29 cellular contexts compared by ENCODE assay signal in the genomic region with DNA sequence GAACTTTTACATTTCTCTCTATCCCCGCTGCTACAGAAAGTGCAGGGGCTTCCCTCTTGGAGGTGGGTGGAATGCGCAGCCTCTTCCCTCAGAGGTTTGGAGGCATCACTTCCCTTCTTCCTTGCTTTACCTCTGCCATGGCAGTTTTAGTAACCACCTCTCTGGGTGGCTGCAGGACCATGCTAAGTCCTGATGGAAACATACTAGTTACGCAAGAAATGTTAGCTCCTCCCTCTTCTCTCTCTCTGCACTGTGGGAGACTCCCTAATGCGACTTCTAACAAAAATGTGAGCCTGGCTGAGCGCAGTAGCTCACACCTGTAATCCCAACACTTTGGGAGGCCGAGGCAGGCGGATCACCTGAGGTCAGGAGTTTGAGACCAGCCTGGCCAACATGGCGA.
"Had no signal": no experiment of that assay in that cellular context is flagged by ENCODE, and none has a peak within 500 bp of the region (broad histone marks: within the 10 kb centered on the region; RNA-seq: fewer than 3 reads in every experiment).

No MANE protein-coding gene starts in this region.

- H3K27ac Mint-ChIP-seq: activated CD4-positive, alpha-beta memory T cell treated with anti-CD3 and anti-CD28 coated beads, Interleukin-2, amount 10 ng/mL, durations not matched to agents 7 days and 5 days; activated CD4-positive, alpha-beta T cell treated with anti-CD3 and anti-CD28 coated beads, Interleukin-2, amount 10 ng/mL, durations not matched to agents 7 days and 5 days; activated naive CD4-positive, alpha-beta T cell treated with anti-CD3 and anti-CD28 coated beads, Interleukin-2, amount 50 U/mL, for 24 hours; activated naive CD8-positive, alpha-beta T cell treated with anti-CD3 and anti-CD28 coated beads, Interleukin-2, amount 50 U/mL, for 24 hours; activated T-helper 2 cell treated with anti-CD3 and anti-CD28 coated beads, Interferon-gamma antibody, Interleukin-2, Interleukin-4, amounts not matched to agents 10 μg/mL and 5 μg/mL and 100 μg/mL, durations not matched to agents 14 hours and 24 hours and 36 hours; endodermal cell; nephron; progenitor cell of endocrine pancreas; T-helper 2 cell treated with Interferon-gamma antibody and Interleukin-4, amounts not matched to agents 5 μg/mL and 100 μg/mL, for 36 hours had no signal

- H3K4me3 ChIP-seq: heart right ventricle, left lung, lower lobe of right lung, ovary, skin epidermis, upper lobe of left lung, vagina had no signal

- H3K4me1 ChIP-seq: heart right ventricle, left lung, lower lobe of right lung, upper lobe of left lung, vagina had no signal

- H3K9me3 ChIP-seq: heart right ventricle, left lung, lower lobe of right lung, ovary, upper lobe of left lung, vagina had no signal

- H3K27me3 ChIP-seq: left lung, ovary, upper lobe of left lung, vagina had no signal

- ATAC-seq: activated naive CD8-positive, alpha-beta T cell treated with anti-CD3 and anti-CD28 coated beads, Interleukin-2, amount 50 U/mL, for 24 hours; esophagus mucosa; heart right ventricle; left lung; lower lobe of right lung; sciatic nerve; stimulated activated naive CD8-positive, alpha-beta T cell treated with anti-CD3 and anti-CD28 coated beads, Interleukin-15, Interleukin-2, amounts not matched to agents 100 U/mL and 50 U/mL, for 24 hours had no signal

- H3K36me3 ChIP-seq: heart right ventricle, left lung, lower lobe of right lung, ovary, upper lobe of left lung, vagina, WERI-Rb-1 had no signal

- FAIRE-seq: islet of Langerhans had no signal

- H3K27ac ChIP-seq: heart right ventricle, left lung, lower lobe of right lung, ovary, skin epidermis, upper lobe of left lung, vagina, WERI-Rb-1 had no signal

- DNase-seq: activated CD4-positive, alpha-beta memory T cell treated with anti-CD3 and anti-CD28 coated beads, Interleukin-2, amount 10 ng/mL, durations not matched to agents 7 days and 5 days; activated CD4-positive, alpha-beta T cell treated with anti-CD3 and anti-CD28 coated beads, Interleukin-2, amount 10 ng/mL, durations not matched to agents 7 days and 5 days; activated CD4-positive, CD25-positive, alpha-beta regulatory T cell treated with anti-CD3 and anti-CD28 coated beads, Interleukin-2, amount 50 U/mL, for 72 hours; activated naive CD8-positive, alpha-beta T cell treated with anti-CD3 and anti-CD28 coated beads, Interleukin-2, amount 50 U/mL, for 24 hours; activated T-cell treated with anti-CD3 and anti-CD28 coated beads, Interleukin-2, amount 50 U/mL, for 48 hours; amygdala; caudate nucleus; foreskin fibroblast; heart right ventricle; left lung; lower lobe of right lung; ovary; stimulated activated CD4-positive, alpha-beta T cell treated with anti-CD3 and anti-CD28 coated beads, Interleukin-12 subunit alpha, Interleukin-12 subunit beta, amount 100 ng/mL, for 4 hours; stimulated activated CD4-positive, alpha-beta T cell treated with anti-CD3 and anti-CD28 coated beads, Interleukin-4, amount 100 ng/mL, for 1 hour; stimulated activated naive CD8-positive, alpha-beta T cell treated with anti-CD3 and anti-CD28 coated beads, Interleukin-15, Interleukin-2, amounts not matched to agents 100 U/mL and 50 U/mL, for 24 hours; substantia nigra; upper lobe of left lung; WERI-Rb-1 had no signal

- H3K4me1 Mint-ChIP-seq: activated CD4-positive, alpha-beta memory T cell treated with anti-CD3 and anti-CD28 coated beads, Interleukin-2, amount 10 ng/mL, durations not matched to agents 7 days and 5 days; activated CD4-positive, alpha-beta T cell treated with anti-CD3 and anti-CD28 coated beads, Interleukin-2, amount 10 ng/mL, durations not matched to agents 7 days and 5 days; activated naive CD4-positive, alpha-beta T cell treated with anti-CD3 and anti-CD28 coated beads, Interleukin-2, amount 50 U/mL, for 24 hours; activated naive CD8-positive, alpha-beta T cell treated with anti-CD3 and anti-CD28 coated beads, Interleukin-2, amount 50 U/mL, for 24 hours; nephron had no signal

- H3K4me3 Mint-ChIP-seq: activated CD4-positive, alpha-beta memory T cell treated with anti-CD3 and anti-CD28 coated beads, Interleukin-2, amount 10 ng/mL, durations not matched to agents 7 days and 5 days; activated CD4-positive, alpha-beta T cell treated with anti-CD3 and anti-CD28 coated beads, Interleukin-2, amount 10 ng/mL, durations not matched to agents 7 days and 5 days; activated naive CD4-positive, alpha-beta T cell treated with anti-CD3 and anti-CD28 coated beads, Interleukin-2, amount 50 U/mL, for 24 hours; activated naive CD8-positive, alpha-beta T cell treated with anti-CD3 and anti-CD28 coated beads, Interleukin-2, amount 50 U/mL, for 24 hours; endodermal cell; nephron; T-helper 2 cell treated with Interferon-gamma antibody and Interleukin-4, amounts not matched to agents 5 μg/mL and 100 μg/mL, for 36 hours had no signal

- H3K36me3 Mint-ChIP-seq: activated naive CD4-positive, alpha-beta T cell treated with anti-CD3 and anti-CD28 coated beads, Interleukin-2, amount 50 U/mL, for 24 hours had no signal

- H3K27me3 Mint-ChIP-seq: activated CD4-positive, alpha-beta T cell treated with anti-CD3 and anti-CD28 coated beads, Interleukin-2, amount 10 ng/mL, durations not matched to agents 7 days and 5 days; activated naive CD4-positive, alpha-beta T cell treated with anti-CD3 and anti-CD28 coated beads, Interleukin-2, amount 50 U/mL, for 24 hours; activated naive CD8-positive, alpha-beta T cell treated with anti-CD3 and anti-CD28 coated beads, Interleukin-2, amount 50 U/mL, for 24 hours had no signal

- H3K9me3 Mint-ChIP-seq: activated CD4-positive, alpha-beta memory T cell treated with anti-CD3 and anti-CD28 coated beads, Interleukin-2, amount 10 ng/mL, durations not matched to agents 7 days and 5 days; activated CD4-positive, alpha-beta T cell treated with anti-CD3 and anti-CD28 coated beads, Interleukin-2, amount 10 ng/mL, durations not matched to agents 7 days and 5 days; activated naive CD4-positive, alpha-beta T cell treated with anti-CD3 and anti-CD28 coated beads, Interleukin-2, amount 50 U/mL, for 24 hours; activated naive CD8-positive, alpha-beta T cell treated with anti-CD3 and anti-CD28 coated beads, Interleukin-2, amount 50 U/mL, for 24 hours; activated T-helper 2 cell treated with anti-CD3 and anti-CD28 coated beads, Interferon-gamma antibody, Interleukin-2, Interleukin-4, amounts not matched to agents 10 μg/mL and 5 μg/mL and 100 μg/mL, durations not matched to agents 14 hours and 24 hours and 36 hours; endodermal cell; nephron; T-helper 2 cell treated with Interferon-gamma antibody and Interleukin-4, amounts not matched to agents 5 μg/mL and 100 μg/mL, for 36 hours had no signal
